In the genomic region with DNA sequence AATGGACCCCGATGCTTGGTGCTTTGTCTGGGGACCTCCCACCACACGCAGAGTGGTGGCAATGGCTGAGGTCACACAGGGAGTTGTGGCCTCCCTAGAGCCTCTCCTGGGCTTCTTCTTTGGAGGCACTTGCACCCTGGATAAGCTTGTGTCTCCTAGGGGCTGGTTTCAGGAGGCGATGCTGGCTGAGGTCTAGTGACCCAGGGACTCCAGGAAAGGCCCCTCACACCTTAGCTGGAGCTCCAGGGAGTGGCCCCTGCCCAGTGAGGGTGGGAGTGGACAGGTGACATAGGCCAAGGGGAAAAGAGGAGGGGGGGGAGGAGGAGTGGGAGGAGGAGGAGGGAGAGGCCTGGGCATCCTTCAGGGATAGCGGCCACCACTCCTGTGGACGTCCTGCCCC, we compare ENCODE assay signal across 19 cellular contexts. TPM values are rescaled to one million over a fixed set of nuclear protein-coding genes. Genes with fewer than 3 reads are reported as not detected.
A peak's percentile ranks its signal among the peaks of the same experiment; 100 is the strongest.
DNase-seq lines count a peak whose midpoint lies in the region; ATAC-seq and TF ChIP-seq lines count a peak whose summit lies in the region.
"Had no signal": no experiment of that assay in that cellular context is flagged by ENCODE, and none has a peak within 500 bp of the region (broad histone marks: within the 10 kb centered on the region; RNA-seq: fewer than 3 reads in every experiment).

No MANE protein-coding gene starts in this region.

- H3K9ac ChIP-seq in BLaER1 (peak overlapping the region; percentile 100), Loucy (ENCODE audit: low read depth, low read length, poor library complexity, severe bottlenecking) (peak overlapping the region; percentile 99), colonic mucosa (ENCODE audit: low read depth in 2 of 2, low read length in 2 of 2) (no peak overlapping the region)
- H3K9ac ChIP-seq: GM23248, KMS-11 had no signal

- H3K27me3 Mint-ChIP-seq in CD8-positive, alpha-beta T cell (ENCODE audit: low read depth) = peaks cover 34% of the 10 kb centered on the region

- H3K4me1 Mint-ChIP-seq in CD8-positive, alpha-beta T cell (ENCODE audit: low read depth) = no peaks in the 10 kb centered on the region
- H3K4me1 Mint-ChIP-seq: CD4-positive, CD25-positive, alpha-beta regulatory T cell had no signal

- H4K20me1 ChIP-seq in BLaER1 = no peaks in the 10 kb centered on the region
- peaks cover 6% of the 10 kb centered on the region for H4K20me1 ChIP-seq in Loucy (ENCODE audit: insufficient read depth, low read length, poor library complexity, severe bottlenecking)

- TF ChIP-seq CTCF in HL-60 (IDR thresholded peaks at IDR 0.05; ENCODE audit: insufficient read depth, low read length) (no peak), Loucy (conservative IDR thresholded peaks at IDR 0.05; ENCODE audit: low read length) (no peak), colonic mucosa (IDR thresholded peaks at IDR 0.05) (no peak), spleen (IDR thresholded peaks at IDR 0.05 in 8 of 11, conservative IDR thresholded peaks at IDR 0.05 in 3 of 11) (no peak)
- no peak for TF ChIP-seq CTCF in CD8-positive, alpha-beta T cell (IDR thresholded peaks at IDR 0.05)

- no peaks in the 10 kb centered on the region for H3K9me2 ChIP-seq in Loucy (replicated peaks; ENCODE audit: low read depth, low read length)

- H3F3A ChIP-seq in Loucy (ENCODE audit: low read depth) = peaks cover 39% of the 10 kb centered on the region

- H3K4me1 ChIP-seq in BLaER1 (peaks cover 20% of the 10 kb centered on the region), Loucy (ENCODE audit: insufficient read depth, low read length, poor library complexity, severe bottlenecking) (peaks cover 47% of the 10 kb centered on the region), colonic mucosa (no peaks in the 10 kb centered on the region), spleen (no peaks in the 10 kb centered on the region)
- H3K4me1 ChIP-seq in CD8-positive, alpha-beta T cell (ENCODE audit: insufficient read depth, low read length) = no peaks in the 10 kb centered on the region
- H3K4me1 ChIP-seq: Caco-2 had no signal

- no peak overlapping the region for H3K27ac Mint-ChIP-seq in CD8-positive, alpha-beta T cell
- H3K27ac Mint-ChIP-seq: CD4-positive, CD25-positive, alpha-beta regulatory T cell had no signal

- DNase-seq in HL-60 (ENCODE audit: low read depth in 1 of 2, low spot score in 1 of 2) (no peak), colonic mucosa (no peak), spleen (no peak), NK-92 (lab: John Stamatoyannopoulos, UW; ENCODE audit: unreplicated experiment) (no peak)
- no peak for DNase-seq in CD8-positive, alpha-beta T cell
- DNase-seq: ACHN; AML-193; C1 segment of cervical spinal cord; Caco-2; CD4-positive, CD25-positive, alpha-beta regulatory T cell; GDM1; GM23248; HCEC 1CT had no signal

- H3K9me3 ChIP-seq in BLaER1 = no peaks in the 10 kb centered on the region
- no peaks in the 10 kb centered on the region for H3K9me3 ChIP-seq in Loucy (ENCODE audit: insufficient read depth, low read depth, low read length)
- H3K9me3 ChIP-seq in colonic mucosa = no peaks in the 10 kb centered on the region
- H3K9me3 ChIP-seq in CD8-positive, alpha-beta T cell (ENCODE audit: low read length) = no peaks in the 10 kb centered on the region
- H3K9me3 ChIP-seq in spleen = no peaks in the 10 kb centered on the region
- H3K9me3 ChIP-seq: Caco-2 had no signal

- peak overlapping the region; percentile 71 for H3K4me3 ChIP-seq in BLaER1
- H3K4me3 ChIP-seq in HL-60 (replicated peaks; ENCODE audit: insufficient read depth, low read length) = no peak overlapping the region
- peak overlapping the region; percentile 85 for H3K4me3 ChIP-seq in Loucy (ENCODE audit: low read length, poor library complexity, severe bottlenecking)
- H3K4me3 ChIP-seq in colonic mucosa = no peak overlapping the region
- H3K4me3 ChIP-seq in CD8-positive, alpha-beta T cell (ENCODE audit: low read depth, low read length) = no peak overlapping the region
- no peak overlapping the region for H3K4me3 ChIP-seq in spleen
- H3K4me3 ChIP-seq: GM23248 had no signal

- peaks cover 87% of the 10 kb centered on the region for H3K79me2 ChIP-seq in Loucy (ENCODE audit: insufficient read depth, low read length)

- POLR2A ChIA-PET in CD8-positive, alpha-beta T cell (lab: Charles Lee) = no interaction called here

- no peaks in the 10 kb centered on the region for H3K27me3 ChIP-seq in BLaER1
- H3K27me3 ChIP-seq in HL-60 (ENCODE audit: insufficient read depth, poor library complexity, severe bottlenecking) = no peaks in the 10 kb centered on the region
- H3K27me3 ChIP-seq in Loucy (ENCODE audit: insufficient read depth, low read length, poor library complexity, severe bottlenecking) = peaks cover 47% of the 10 kb centered on the region
- no peaks in the 10 kb centered on the region for H3K27me3 ChIP-seq in colonic mucosa
- H3K27me3 ChIP-seq in CD8-positive, alpha-beta T cell (ENCODE audit: insufficient read depth, low read length) = no peaks in the 10 kb centered on the region
- H3K27me3 ChIP-seq in spleen (replicated peaks in 1 of 7) = peaks cover 0 to 52% (median 0%) of the 10 kb centered on the region in 7 donors

- ATAC-seq in CD8-positive, alpha-beta T cell = no peak

- no peaks in the 10 kb centered on the region for H3K36me3 Mint-ChIP-seq in CD8-positive, alpha-beta T cell
- H3K36me3 Mint-ChIP-seq: CD4-positive, CD25-positive, alpha-beta regulatory T cell had no signal

- intact Hi-C loops in colonic mucosa (cut with DNase I) (no loop called here), spleen (cut with DNase I; ENCODE audit: low total_unique reads) (no loop called here)
- intact Hi-C loops in CD8-positive, alpha-beta T cell (cut with DNase I, micrococcal nuclease) = no loop called here

- no peak overlapping the region for H3K4me3 Mint-ChIP-seq in CD8-positive, alpha-beta T cell
- H3K4me3 Mint-ChIP-seq: CD4-positive, CD25-positive, alpha-beta regulatory T cell had no signal

- 38 to 68% (median 57%) methylated on average over 5 of the region's 5 CpGs for WGBS in spleen, 5 donors

- CTCF ChIA-PET in CD8-positive, alpha-beta T cell (lab: Charles Lee) = no interaction called here

- H3K9me3 Mint-ChIP-seq in CD8-positive, alpha-beta T cell = no peaks in the 10 kb centered on the region
- H3K9me3 Mint-ChIP-seq: CD4-positive, CD25-positive, alpha-beta regulatory T cell had no signal

- H3K4me2 ChIP-seq in BLaER1 = peak overlapping the region; percentile 100
- peak overlapping the region; percentile 99 for H3K4me2 ChIP-seq in Loucy (ENCODE audit: low read depth, low read length, poor library complexity, severe bottlenecking)
- H3K4me2 ChIP-seq: KMS-11 had no signal

- H3K36me3 ChIP-seq in BLaER1 = peaks cover 52% of the 10 kb centered on the region
- H3K36me3 ChIP-seq in Loucy (ENCODE audit: insufficient read depth, low read length) = peaks cover 48% of the 10 kb centered on the region
- no peaks in the 10 kb centered on the region for H3K36me3 ChIP-seq in colonic mucosa
- H3K36me3 ChIP-seq in CD8-positive, alpha-beta T cell (ENCODE audit: insufficient read depth, low read length) = no peaks in the 10 kb centered on the region
- H3K36me3 ChIP-seq in spleen = no peaks in the 10 kb centered on the region

- no peak for TF ChIP-seq POLR2A in spleen (IDR thresholded peaks at IDR 0.05)

- no peak overlapping the region for H2AFZ ChIP-seq in Loucy (ENCODE audit: low read length)
- H2AFZ ChIP-seq: GM23248 had no signal

- H3K27ac ChIP-seq in BLaER1 (peak overlapping the region; percentile 100), HL-60 (replicated peaks) (peak overlapping the region; percentile 66), colonic mucosa (no peak overlapping the region), spleen (no peak overlapping the region)
- no peak overlapping the region for H3K27ac ChIP-seq in CD8-positive, alpha-beta T cell (ENCODE audit: low read depth, low read length)
- H3K27ac ChIP-seq: GM23248, KMS-11 had no signal

RNA-seq across cellular contexts. Expression of gene IGLL1, which starts 0.8 kb away (rescaled TPM):
- total RNA-seq in colonic mucosa (not detected), spleen (not detected)
- total RNA-seq in CD8-positive, alpha-beta T cell = not detected
- under 1 TPM in 1 of 3 donors, not detected in 2; 0.26 TPM for polyA plus RNA-seq in spleen
- total RNA-seq: Caco-2; CD4-positive, CD25-positive, alpha-beta regulatory T cell; Daoy; GM23248; H4; HT-29 had no signal
- polyA plus RNA-seq: CD4-positive, CD25-positive, alpha-beta regulatory T cell; GM23248 had no signal

RNA-seq across cellular contexts. Expression of gene DRICH1, which starts 52.8 kb away (rescaled TPM):
- total RNA-seq in colonic mucosa (under 1 TPM; 0.35 to 0.79 TPM), spleen (1 to 10 TPM in 3 of 7 donors, under 1 TPM in 1, not detected in 3; 0.44 to 2.5 (median 2.2) TPM)
- under 1 TPM; 0.56 to 0.87 TPM for total RNA-seq in CD8-positive, alpha-beta T cell
- 1 to 10 TPM in 2 of 3 donors, under 1 TPM in 1; 0.29 to 2.2 (median 1.6) TPM for polyA plus RNA-seq in spleen
- total RNA-seq: CD4-positive, CD25-positive, alpha-beta regulatory T cell; Daoy; GM23248; H4; HT-29 had no signal
- polyA plus RNA-seq: GM23248 had no signal

Comparison
In these comparisons a context has a peak if more than half of its experiments do, and no peak if none do; other contexts are left out.
1. H3K27ac ChIP-seq: peak in BLaER1 (single experiment) and HL-60 (single experiment); none in colonic mucosa (single experiment), CD8-positive, alpha-beta T cell (single experiment) and spleen (0 of 8).
2. H3K4me3 ChIP-seq: peak in BLaER1 (single experiment) and Loucy (single experiment); none in HL-60 (single experiment), colonic mucosa (single experiment), CD8-positive, alpha-beta T cell (single experiment) and spleen (0 of 8).
3. H3K9ac ChIP-seq: peak in BLaER1 (single experiment) and Loucy (single experiment); none in colonic mucosa (0 of 2).